Comparison of ENCODE assay signal across 1 cellular context in genomic region chrX:50430917-50431316, GRCh38.
TF ChIP-seq lines count a peak whose summit lies in the region.

No MANE protein-coding gene starts in this region.

TF ChIP-seq in H1, 55 proteins besides CTCF, POLR2A, EP300 and RAD21:
- no peak for TF ChIP-seq YY1 (IDR thresholded peaks at IDR 0.05; ENCODE audit: low read depth, low read length)
- TF ChIP-seq NANOG (IDR thresholded peaks at IDR 0.05; ENCODE audit: insufficient read depth, low read depth, low read length, poor library complexity, severe bottlenecking), result no peak
- TF ChIP-seq ATF2 (IDR thresholded peaks at IDR 0.05; ENCODE audit: low read length), result no peak
- no peak for TF ChIP-seq USF2 (IDR thresholded peaks at IDR 0.05; ENCODE audit: low read length)
- TF ChIP-seq SUZ12 (IDR thresholded peaks at IDR 0.05; ENCODE audit: low read length), result no peak
- TF ChIP-seq MAFK (IDR thresholded peaks at IDR 0.05; ENCODE audit: low read depth, low read length), result no peak
